Comparison of ENCODE assay signal across 1 cellular context in genomic region chr12:80966001-80966400, GRCh38.
TF ChIP-seq lines count a peak whose summit lies in the region.

No MANE protein-coding gene starts in this region.

TF ChIP-seq in GM23338, 12 proteins besides CTCF, POLR2A, EP300 and RAD21 (continued from another document):
- TF ChIP-seq POLR2AphosphoS5 (IDR thresholded peaks at IDR 0.05; ENCODE audit: low read depth) (no peak), ZNF114 (CRISPR knock-in tag; IDR thresholded peaks at IDR 0.05) (no peak), STAT1 (IDR thresholded peaks at IDR 0.05; ENCODE audit: unreplicated experiment) (no peak), REST (IDR thresholded peaks at IDR 0.05; ENCODE audit: unreplicated experiment) (no peak), ZNF331 (CRISPR knock-in tag; IDR thresholded peaks at IDR 0.05; ENCODE audit: low read depth) (no peak), EZH2phosphoT487 (IDR thresholded peaks at IDR 0.05; ENCODE audit: unreplicated experiment) (no peak), NANOG (IDR thresholded peaks at IDR 0.05; ENCODE audit: borderline replicate concordance) (no peak)
